Comparison of ENCODE assay signal across 9 cellular contexts in the genomic region with DNA sequence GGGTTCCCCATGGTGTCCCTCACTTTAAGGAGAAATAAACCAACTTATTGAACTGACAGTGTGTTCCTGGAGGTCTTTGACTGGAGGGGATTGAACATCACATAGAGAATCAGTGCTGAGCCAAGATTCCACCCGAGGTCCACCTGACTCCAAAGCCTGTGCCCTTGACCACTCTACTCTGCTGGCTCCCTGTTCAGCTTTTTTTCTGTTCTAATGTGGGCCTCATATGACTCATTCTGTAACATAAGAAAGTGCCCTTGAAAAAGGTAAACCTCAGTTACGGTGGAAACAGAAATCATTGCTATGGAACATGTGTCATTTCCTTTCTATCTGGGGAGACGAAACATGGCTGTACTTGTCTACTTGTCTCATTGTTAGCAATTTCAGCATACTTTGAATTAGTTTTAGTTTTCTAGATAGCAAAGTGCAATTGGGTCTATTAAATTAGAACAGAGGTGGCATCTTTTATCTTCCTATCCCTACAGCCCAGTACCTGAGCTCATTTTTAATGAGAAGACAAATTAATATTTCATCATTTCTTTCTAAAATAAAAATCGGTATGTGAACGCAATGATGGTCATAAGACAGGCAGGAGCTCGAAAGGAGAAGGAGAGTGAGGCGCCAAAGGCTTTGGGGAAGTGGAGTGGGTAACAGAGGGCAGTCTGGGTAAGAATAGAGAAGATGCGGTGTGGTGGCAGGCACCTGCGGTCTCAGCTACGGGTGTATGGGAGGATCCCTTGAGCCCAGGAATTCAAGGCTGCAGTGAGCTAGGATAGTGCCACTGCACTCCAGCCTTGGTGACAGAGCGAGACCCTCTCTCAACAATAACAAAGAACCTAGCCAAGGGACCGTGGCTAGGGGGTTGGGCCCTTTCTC. TPM values are rescaled to one million over a fixed set of nuclear protein-coding genes. Genes with fewer than 3 reads are reported as not detected.
DNase-seq lines count a peak whose midpoint lies in the region; ATAC-seq, FAIRE-seq and TF ChIP-seq lines count a peak whose summit lies in the region.
"Had no signal": no experiment of that assay in that cellular context is flagged by ENCODE, and none has a peak within 500 bp of the region (broad histone marks: within the 10 kb centered on the region; RNA-seq: fewer than 3 reads in every experiment).

No MANE protein-coding gene starts in this region.

- H3K27ac Mint-ChIP-seq in naive thymus-derived CD4-positive, alpha-beta T cell: peak overlapping the region in 5 of 9 donors; percentile 3 to 57 (median 20)

- no peak for TF ChIP-seq CTCF in tibial nerve (IDR thresholded peaks at IDR 0.05)

- ATAC-seq in GM21717 (IDR thresholded peaks at IDR 0.05; ENCODE audit: unreplicated experiment): peak; percentile 73
- ATAC-seq in naive thymus-derived CD4-positive, alpha-beta T cell: peak; percentile 58

- no peaks in the 10 kb centered on the region for H3K9me3 Mint-ChIP-seq in naive thymus-derived CD4-positive, alpha-beta T cell

- intact Hi-C loops in naive thymus-derived CD4-positive, alpha-beta T cell (cut with micrococcal nuclease): loop anchor here (1.0 to 5.0 kb wide), 4 partner anchors 27 to 370 kb away; a partner anchor contains a TSS

- H3K9me3 ChIP-seq in adipocyte (ENCODE audit: control insufficient read depth, low read length): no peaks in the 10 kb centered on the region
- no peaks in the 10 kb centered on the region for H3K9me3 ChIP-seq in naive thymus-derived CD4-positive, alpha-beta T cell (ENCODE audit: control insufficient read depth in 2 of 3, low read length in 3 of 3)
- H3K9me3 ChIP-seq in HAP-1: no peaks in the 10 kb centered on the region
- no peaks in the 10 kb centered on the region for H3K9me3 ChIP-seq in tibial nerve

- H3K9ac ChIP-seq in adipocyte (ENCODE audit: low read length): peak overlapping the region; percentile 89

- in situ Hi-C loops in HAP-1 (cut with MboI; ENCODE audit: low sequenced_read_pairs): no loop called here

- H3K36me3 ChIP-seq in adipocyte (ENCODE audit: control insufficient read depth, insufficient read depth, low read length, severe bottlenecking): no peaks in the 10 kb centered on the region
- H3K36me3 ChIP-seq in naive thymus-derived CD4-positive, alpha-beta T cell (ENCODE audit: control insufficient read depth in 2 of 3, insufficient read depth in 3 of 3, low read length in 3 of 3): no peaks in the 10 kb centered on the region
- no peaks in the 10 kb centered on the region for H3K36me3 ChIP-seq in HAP-1 (replicated peaks)
- H3K36me3 ChIP-seq in tibial nerve: no peaks in the 10 kb centered on the region

- DNase-seq in GM12892 (ENCODE audit: insufficient read length) (peak; percentile 37), HT1080 (ENCODE audit: low read depth) (peak; percentile 93), adipocyte (ENCODE audit: low read depth) (no peak), HAP-1 (ENCODE audit: low spot score in 2 of 2) (no peak), tibial nerve (ENCODE audit: low spot score in 2 of 2) (no peak), HuH-7.5 (ENCODE audit: low spot score) (no peak)
- DNase-seq in naive thymus-derived CD4-positive, alpha-beta T cell: peak in 3 of 9 donors; percentile 12 to 31 (median 18)

- H3K4me1 ChIP-seq in adipocyte (ENCODE audit: control insufficient read depth, insufficient read depth, low read length): peaks cover 22% of the 10 kb centered on the region
- peaks cover 5 to 10% of the 10 kb centered on the region in 2 donors for H3K4me1 ChIP-seq in naive thymus-derived CD4-positive, alpha-beta T cell (ENCODE audit: control insufficient read depth in 2 of 2, insufficient read depth in 2 of 2, low read length in 2 of 2)
- H3K4me1 ChIP-seq in HAP-1: peaks cover 4% of the 10 kb centered on the region
- H3K4me1 ChIP-seq in tibial nerve: peaks cover 0 to 22% (median 0%) of the 10 kb centered on the region in 4 donors

- H3K27me3 Mint-ChIP-seq in naive thymus-derived CD4-positive, alpha-beta T cell: peaks cover 34 to 51% (median 46%) of the 10 kb centered on the region in 5 donors

- POLR2A ChIA-PET in naive thymus-derived CD4-positive, alpha-beta T cell (lab: Charles Lee): no interaction called here

- TF ChIP-seq EP300 in tibial nerve (IDR thresholded peaks at IDR 0.05): no peak

- H3K27ac ChIP-seq in naive thymus-derived CD4-positive, alpha-beta T cell (ENCODE audit: low read depth, low read length): no peak overlapping the region
- H3K27ac ChIP-seq in tibial nerve: peak overlapping the region in 1 of 4 donors; percentile 83

- WGBS in tibial nerve, 2 donors: 85 to 92% methylated on average over 12 of the region's 12 CpGs

- H3K4me3 ChIP-seq in adipocyte (ENCODE audit: low read length) (peak overlapping the region; percentile 83), HAP-1 (no peak overlapping the region), tibial nerve (no peak overlapping the region)
- H3K4me3 ChIP-seq in naive thymus-derived CD4-positive, alpha-beta T cell (ENCODE audit: low read length): no peak overlapping the region

- FAIRE-seq in GM12892 (lab: Jason Lieb, UNC): peak; percentile 95
- FAIRE-seq: TTC549 had no signal

- peak overlapping the region; percentile 74 to 94 (median 84) for H3K4me3 Mint-ChIP-seq in naive thymus-derived CD4-positive, alpha-beta T cell

- CTCF ChIA-PET in naive thymus-derived CD4-positive, alpha-beta T cell (lab: Charles Lee): no interaction called here

- H3K27me3 ChIP-seq in adipocyte (replicated peaks; ENCODE audit: control insufficient read depth, insufficient read depth, low read length) (no peaks in the 10 kb centered on the region), HAP-1 (ENCODE audit: low read depth) (peaks cover 2% of the 10 kb centered on the region; the same call in 1 of the 2 replicates), tibial nerve (no peaks in the 10 kb centered on the region)
- peaks cover 3 to 7% of the 10 kb centered on the region in 2 donors for H3K27me3 ChIP-seq in naive thymus-derived CD4-positive, alpha-beta T cell (ENCODE audit: control insufficient read depth in 2 of 2, insufficient read depth in 2 of 2, low read length in 2 of 2)

- peaks cover 9 to 30% (median 24%) of the 10 kb centered on the region in 7 donors for H3K4me1 Mint-ChIP-seq in naive thymus-derived CD4-positive, alpha-beta T cell

- H3K36me3 Mint-ChIP-seq in naive thymus-derived CD4-positive, alpha-beta T cell: peaks cover 0 to 3% (median 0%) of the 10 kb centered on the region in 5 donors

- TF ChIP-seq POLR2A in GM12892 (IDR thresholded peaks at IDR 0.05; ENCODE audit: low read depth, low read length): peak; percentile 60; the same call in 1 of the 2 replicates
- no peak for TF ChIP-seq POLR2A in tibial nerve (IDR thresholded peaks at IDR 0.05)

RNA-seq across cellular contexts. Expression of a gene that starts 1.5 kb away (rescaled TPM):
- polyA plus RNA-seq in GM12892 (2012; ENCODE audit: missing spikeins): 190 TPM
- 47.5 and 51.0 TPM in 2 replicates for total RNA-seq in HT1080 (2014; rRNA removed; shearing (Covaris generic))
- 78.8 and 90.3 TPM in 2 replicates for polyA plus RNA-seq in HT1080 (2015; cell fraction: cytosol; rRNA removed)
- 124 and 140 TPM in 2 replicates for polyA plus RNA-seq in HT1080 (2015; cell fraction: nucleus; rRNA removed)
- total RNA-seq in naive thymus-derived CD4-positive, alpha-beta T cell: 1 to 10 TPM in 2 of 5 experiments, under 1 TPM in 3; 0.42 to 5.0 (median 0.92) TPM
- under 1 TPM in 1 of 2 donors, not detected in 1; 0.41 TPM for polyA plus RNA-seq in naive thymus-derived CD4-positive, alpha-beta T cell
- 10 to 100 TPM in 2 of 4 donors, 1 to 10 TPM in 2; 5.3 to 15.7 (median 10.6) TPM for total RNA-seq in tibial nerve

Comparison
In these comparisons a context has a peak if more than half of its experiments do, and no peak if none do; other contexts are left out.
1. DNase-seq: peak in GM12892 (single experiment) and HT1080 (single experiment); none in adipocyte (single experiment), HAP-1 (0 of 2), tibial nerve (0 of 2) and HuH-7.5 (single experiment).